ENCODE assay signal across 8 cellular contexts in genomic region chr17:73232587-73233373, GRCh38. TPM values are rescaled to one million over a fixed set of nuclear protein-coding genes. Genes with fewer than 3 reads are reported as not detected.
DNase-seq lines count a peak whose midpoint lies in the region; ATAC-seq and TF ChIP-seq lines count a peak whose summit lies in the region.

No MANE protein-coding gene starts in this region.

- in situ Hi-C loops in G401 (cut with HindIII; ENCODE audit: low sequenced_read_pairs), result no loop called here

- H3K27me3 Mint-ChIP-seq in type B pancreatic cell, result no peaks in the 10 kb centered on the region

- H3K9ac ChIP-seq in HUES48 (ENCODE audit: low read depth, low read length) (peak overlapping the region; percentile 82), mucosa of stomach (ENCODE audit: low read length) (peak overlapping the region; percentile 76)

- peaks cover 19% of the 10 kb centered on the region for H3K36me3 Mint-ChIP-seq in type B pancreatic cell

- no peaks in the 10 kb centered on the region for H3K9me3 Mint-ChIP-seq in type B pancreatic cell

- H3K9me3 ChIP-seq in HUES48 (ENCODE audit: control insufficient read depth, insufficient read depth, low read length), result no peaks in the 10 kb centered on the region
- H3K9me3 ChIP-seq in mucosa of stomach (ENCODE audit: control insufficient read depth, low read length), result no peaks in the 10 kb centered on the region

- peaks cover 37% of the 10 kb centered on the region for H3K36me3 ChIP-seq in HUES48 (ENCODE audit: control insufficient read depth, insufficient read depth, low read length)
- H3K36me3 ChIP-seq in mucosa of stomach (ENCODE audit: control insufficient read depth, insufficient read depth, low read length), result no peaks in the 10 kb centered on the region

- DNase-seq in G401 (ENCODE audit: low spot score) (peak; percentile 61), epidermal melanocyte (ENCODE audit: insufficient read length, low spot score) (peak; percentile 38), type B pancreatic cell (ENCODE audit: extremely low spot score, unreplicated experiment) (no peak), DMS153 (lab: John Stamatoyannopoulos, UW) (no peak)
- peak; percentile 56 for DNase-seq in activated CD4-positive, alpha-beta T cell treated with anti-CD3 and anti-CD28 coated beads for 48 hours

- H3K4me3 ChIP-seq in HUES48 (ENCODE audit: low read depth, low read length), result peak overlapping the region; percentile 98
- peak overlapping the region; percentile 12 for H3K4me3 ChIP-seq in mucosa of stomach (ENCODE audit: low read length)

- H3K4me1 Mint-ChIP-seq in type B pancreatic cell (ENCODE audit: unreplicated experiment), result peaks cover 40% of the 10 kb centered on the region

- peak overlapping the region; percentile 96 for H3K27ac Mint-ChIP-seq in type B pancreatic cell

- H3K4me1 ChIP-seq in HUES48 (ENCODE audit: control insufficient read depth, insufficient read depth, low read length), result peaks cover 23% of the 10 kb centered on the region
- peaks cover 39% of the 10 kb centered on the region for H3K4me1 ChIP-seq in mucosa of stomach (ENCODE audit: control insufficient read depth, insufficient read depth, low read length)

- no peaks in the 10 kb centered on the region for H3K27me3 ChIP-seq in HUES48 (ENCODE audit: control insufficient read depth, insufficient read depth, low read length)
- no peaks in the 10 kb centered on the region for H3K27me3 ChIP-seq in mucosa of stomach (ENCODE audit: control insufficient read depth, insufficient read depth, low read length)

- H3K27ac ChIP-seq in HUES48 (ENCODE audit: low read depth, low read length), result peak overlapping the region; percentile 77

- peak; percentile 18 for ATAC-seq in GM21447 (IDR thresholded peaks at IDR 0.05; ENCODE audit: unreplicated experiment)

- H3K4me3 Mint-ChIP-seq in type B pancreatic cell, result peak overlapping the region; percentile 94

- no peak for TF ChIP-seq CTCF in type B pancreatic cell (conservative IDR thresholded peaks at IDR 0.05)

RNA-seq across cellular contexts. Expression of gene CPSF4L, which starts 28.9 kb away (rescaled TPM):
- total RNA-seq in G401 (2014; rRNA removed; shearing (Covaris generic)), result 0.14 TPM in 1 of 2 replicates, not detected in the other
- not detected in 2 replicates for total RNA-seq in type B pancreatic cell (ENCODE audit: low replicate concordance)

RNA-seq across cellular contexts. Expression of gene COG1, which starts 39.9 kb away (rescaled TPM):
- 8.2 and 10.8 TPM in 2 replicates for total RNA-seq in G401 (2014; rRNA removed; shearing (Covaris generic))
- total RNA-seq in type B pancreatic cell (ENCODE audit: low replicate concordance), result 36.5 and 37.2 TPM in 2 replicates

Comparison
In these comparisons a context has a peak if more than half of its experiments do, and no peak if none do; other contexts are left out.
1. DNase-seq: peak in G401 (single experiment), activated CD4-positive, alpha-beta T cell treated with anti-CD3 and anti-CD28 coated beads for 48 hours (single experiment) and epidermal melanocyte (single experiment); none in type B pancreatic cell (single experiment) and DMS153 (single experiment).